ENCODE assay signal across 1 cellular context in the genomic region with DNA sequence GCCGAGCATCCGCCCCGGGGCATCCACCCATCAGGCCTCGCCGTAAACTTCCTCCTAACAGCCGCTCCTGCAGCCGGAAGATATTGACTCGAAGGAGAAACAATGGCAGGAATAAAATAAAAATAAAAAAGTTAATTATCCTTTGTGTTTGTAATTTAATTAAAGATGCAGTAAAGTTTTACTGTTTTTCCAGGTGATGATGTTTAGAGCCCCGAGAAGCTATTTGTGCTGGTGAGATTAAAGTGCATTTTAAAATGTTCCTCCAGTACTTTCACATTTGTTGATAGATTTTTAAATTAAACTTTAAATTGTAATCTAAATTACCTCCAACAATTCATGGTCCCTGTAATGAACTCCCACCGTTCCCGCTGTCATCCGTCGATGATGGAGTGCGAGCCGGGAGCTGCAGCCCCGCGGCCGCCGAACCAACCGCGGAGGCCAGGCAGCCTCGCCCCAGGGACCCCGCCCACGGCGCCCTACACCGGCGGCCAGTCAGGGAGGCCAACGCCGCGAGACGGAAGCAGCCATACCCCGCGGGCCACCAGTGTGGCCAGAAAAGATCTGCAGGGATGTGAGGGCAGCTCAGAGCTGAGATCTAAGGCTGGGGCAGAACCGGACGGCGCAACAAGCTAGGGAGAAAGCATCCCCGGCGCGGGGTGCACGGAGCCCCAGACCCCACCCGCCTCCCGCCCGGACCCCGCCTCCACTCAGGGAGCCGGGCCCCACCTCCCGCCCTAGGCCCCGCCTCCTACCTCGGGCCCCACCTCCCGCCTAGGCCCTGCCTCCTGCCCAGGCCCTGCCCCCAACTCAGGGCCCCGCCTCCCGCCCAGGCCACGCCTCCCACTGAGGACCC.
TF ChIP-seq lines count a peak whose summit lies in the region.

No MANE protein-coding gene starts in this region.

TF ChIP-seq in K562, 482 proteins besides CTCF, POLR2A, EP300 and RAD21 (continued from another document and continues in another):
- TF ChIP-seq THAP12 (CRISPR knock-in tag; IDR thresholded peaks at IDR 0.05) (peak; percentile 57; the same call in 1 of the 2 replicates), ETS1 (conservative IDR thresholded peaks at IDR 0.05; ENCODE audit: control insufficient read depth, low read depth, low read length) (0 out of 2 replicates have a peak, but pooled peaks have one; percentile 44), ZNF695 (CRISPR knock-in tag; IDR thresholded peaks at IDR 0.05) (no peak), ZNF57 (CRISPR knock-in tag; IDR thresholded peaks at IDR 0.05) (no peak), SMARCC2 (IDR thresholded peaks at IDR 0.05; ENCODE audit: low read depth) (no peak), RB1 (IDR thresholded peaks at IDR 0.05; ENCODE audit: low read depth) (peak; percentile 64; the same call in 1 of the 2 replicates), USF2 (CRISPR knock-in tag; IDR thresholded peaks at IDR 0.05) (no peak), FOXP1 (CRISPR knock-in tag; IDR thresholded peaks at IDR 0.05) (no peak), NFXL1 (CRISPR knock-in tag; IDR thresholded peaks at IDR 0.05) (no peak), FIP1L1 (IDR thresholded peaks at IDR 0.05; ENCODE audit: low read depth, low read length, poor library complexity, severe bottlenecking) (no peak), CXXC5 (CRISPR knock-in tag; IDR thresholded peaks at IDR 0.05) (peak; percentile 8; the same call in 1 of the 2 replicates), ZKSCAN3 (CRISPR knock-in tag; IDR thresholded peaks at IDR 0.05) (no peak), SRF (CRISPR knock-in tag; IDR thresholded peaks at IDR 0.05) (peak in 1 of 2 experiments; percentile 78; a peak in 1 of 4 replicates), PRDM10 (IDR thresholded peaks at IDR 0.05; ENCODE audit: partially characterized antibody) (peak; percentile 22), MAFG (tag; conservative IDR thresholded peaks at IDR 0.05) (no peak), CCNT2 (IDR thresholded peaks at IDR 0.05; ENCODE audit: borderline replicate concordance, extremely low read depth, insufficient read length, low read depth, low read length) (peak; percentile 44), CEBPB (tag; IDR thresholded peaks at IDR 0.05) (no peak), SRSF1 (IDR thresholded peaks at IDR 0.05; ENCODE audit: low read depth, low read length) (no peak), PHF8 (IDR thresholded peaks at IDR 0.05; ENCODE audit: borderline replicate concordance, low read length) (peak; percentile 62; the same call in 1 of the 2 replicates), FOS (IDR thresholded peaks at IDR 0.05; ENCODE audit: extremely low read depth, insufficient read length) (no peak), CEBPG (CRISPR knock-in tag; IDR thresholded peaks at IDR 0.05) (no peak), CEBPG (tag; conservative IDR thresholded peaks at IDR 0.05 in 1 of 2, IDR thresholded peaks at IDR 0.05 in 1 of 2) (no peak), DPF2 (IDR thresholded peaks at IDR 0.05) (no peak), ATF6 (CRISPR knock-in tag; IDR thresholded peaks at IDR 0.05) (no peak), XRCC5 (IDR thresholded peaks at IDR 0.05; ENCODE audit: low read depth, low read length) (no peak), RFX1 (IDR thresholded peaks at IDR 0.05) (no peak), KDM5B (IDR thresholded peaks at IDR 0.05; ENCODE audit: insufficient replicate concordance, low read depth, low read length) (peak; percentile 42), MAZ (CRISPR knock-in tag; conservative IDR thresholded peaks at IDR 0.05 in 1 of 2, IDR thresholded peaks at IDR 0.05 in 1 of 2) (peak; percentile 51 to 88; a peak in 3 of 4 replicates), HIVEP1 (CRISPR knock-in tag; IDR thresholded peaks at IDR 0.05) (no peak), CBX5 (IDR thresholded peaks at IDR 0.05; ENCODE audit: borderline replicate concordance, low read depth) (no peak), ZNF384 (IDR thresholded peaks at IDR 0.05; ENCODE audit: low read depth, low read length) (no peak), EGR1 (conservative IDR thresholded peaks at IDR 0.05) (peak; percentile 74), BRCA1 (IDR thresholded peaks at IDR 0.05) (no peak), BRCA1 (CRISPR knock-in tag; IDR thresholded peaks at IDR 0.05) (no peak), E2F6 (IDR thresholded peaks at IDR 0.05; ENCODE audit: borderline replicate concordance in 1 of 2, extremely low read depth in 1 of 2, insufficient read depth in 1 of 2, insufficient read length in 1 of 2, low read depth in 1 of 2, low read length in 1 of 2, poor library complexity in 1 of 2, severe bottlenecking in 1 of 2) (peak in 1 of 2 experiments; percentile 56), SRSF7 (optimal IDR thresholded peaks at IDR 0.05; ENCODE audit: low read depth, low read length) (no peak), MBD2 (IDR thresholded peaks at IDR 0.05; ENCODE audit: borderline replicate concordance, low read depth) (peak; percentile 31), MXI1 (IDR thresholded peaks at IDR 0.05; ENCODE audit: low read depth, low read length) (0 out of 2 replicates have a peak, but pooled peaks have one; percentile 14), ZNF24 (IDR thresholded peaks at IDR 0.05) (no peak), DIDO1 (tag; IDR thresholded peaks at IDR 0.05; ENCODE audit: low read depth) (no peak)
- TF ChIP-seq, protein P1, sequence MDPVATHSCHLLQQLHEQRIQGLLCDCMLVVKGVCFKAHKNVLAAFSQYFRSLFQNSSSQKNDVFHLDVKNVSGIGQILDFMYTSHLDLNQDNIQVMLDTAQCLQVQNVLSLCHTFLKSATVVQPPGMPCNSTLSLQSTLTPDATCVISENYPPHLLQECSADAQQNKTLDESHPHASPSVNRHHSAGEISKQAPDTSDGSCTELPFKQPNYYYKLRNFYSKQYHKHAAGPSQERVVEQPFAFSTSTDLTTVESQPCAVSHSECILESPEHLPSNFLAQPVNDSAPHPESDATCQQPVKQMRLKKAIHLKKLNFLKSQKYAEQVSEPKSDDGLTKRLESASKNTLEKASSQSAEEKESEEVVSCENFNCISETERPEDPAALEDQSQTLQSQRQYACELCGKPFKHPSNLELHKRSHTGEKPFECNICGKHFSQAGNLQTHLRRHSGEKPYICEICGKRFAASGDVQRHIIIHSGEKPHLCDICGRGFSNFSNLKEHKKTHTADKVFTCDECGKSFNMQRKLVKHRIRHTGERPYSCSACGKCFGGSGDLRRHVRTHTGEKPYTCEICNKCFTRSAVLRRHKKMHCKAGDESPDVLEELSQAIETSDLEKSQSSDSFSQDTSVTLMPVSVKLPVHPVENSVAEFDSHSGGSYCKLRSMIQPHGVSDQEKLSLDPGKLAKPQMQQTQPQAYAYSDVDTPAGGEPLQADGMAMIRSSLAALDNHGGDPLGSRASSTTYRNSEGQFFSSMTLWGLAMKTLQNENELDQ (CRISPR knock-in tag; IDR thresholded peaks at IDR 0.05; ENCODE audit: borderline replicate concordance) = no peak
- TF ChIP-seq, protein P2, sequence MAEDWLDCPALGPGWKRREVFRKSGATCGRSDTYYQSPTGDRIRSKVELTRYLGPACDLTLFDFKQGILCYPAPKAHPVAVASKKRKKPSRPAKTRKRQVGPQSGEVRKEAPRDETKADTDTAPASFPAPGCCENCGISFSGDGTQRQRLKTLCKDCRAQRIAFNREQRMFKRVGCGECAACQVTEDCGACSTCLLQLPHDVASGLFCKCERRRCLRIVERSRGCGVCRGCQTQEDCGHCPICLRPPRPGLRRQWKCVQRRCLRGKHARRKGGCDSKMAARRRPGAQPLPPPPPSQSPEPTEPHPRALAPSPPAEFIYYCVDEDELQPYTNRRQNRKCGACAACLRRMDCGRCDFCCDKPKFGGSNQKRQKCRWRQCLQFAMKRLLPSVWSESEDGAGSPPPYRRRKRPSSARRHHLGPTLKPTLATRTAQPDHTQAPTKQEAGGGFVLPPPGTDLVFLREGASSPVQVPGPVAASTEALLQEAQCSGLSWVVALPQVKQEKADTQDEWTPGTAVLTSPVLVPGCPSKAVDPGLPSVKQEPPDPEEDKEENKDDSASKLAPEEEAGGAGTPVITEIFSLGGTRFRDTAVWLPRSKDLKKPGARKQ (CRISPR knock-in tag; IDR thresholded peaks at IDR 0.05) = no peak
- TF ChIP-seq, protein P3, sequence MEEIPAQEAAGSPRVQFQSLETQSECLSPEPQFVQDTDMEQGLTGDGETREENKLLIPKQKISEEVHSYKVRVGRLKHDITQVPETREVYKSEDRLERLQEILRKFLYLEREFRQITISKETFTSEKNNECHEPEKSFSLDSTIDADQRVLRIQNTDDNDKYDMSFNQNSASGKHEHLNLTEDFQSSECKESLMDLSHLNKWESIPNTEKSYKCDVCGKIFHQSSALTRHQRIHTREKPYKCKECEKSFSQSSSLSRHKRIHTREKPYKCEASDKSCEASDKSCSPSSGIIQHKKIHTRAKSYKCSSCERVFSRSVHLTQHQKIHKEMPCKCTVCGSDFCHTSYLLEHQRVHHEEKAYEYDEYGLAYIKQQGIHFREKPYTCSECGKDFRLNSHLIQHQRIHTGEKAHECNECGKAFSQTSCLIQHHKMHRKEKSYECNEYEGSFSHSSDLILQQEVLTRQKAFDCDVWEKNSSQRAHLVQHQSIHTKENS (CRISPR knock-in tag; IDR thresholded peaks at IDR 0.05) = no peak
